In genomic region chr20:46118481-46119020, GRCh38 we compare ENCODE assay signal across 9 cellular contexts. TPM values are rescaled to one million over a fixed set of nuclear protein-coding genes. Genes with fewer than 3 reads are reported as not detected.
DNase-seq lines count a peak whose midpoint lies in the region; ATAC-seq and TF ChIP-seq lines count a peak whose summit lies in the region.
"Had no signal": no experiment of that assay in that cellular context is flagged by ENCODE, and none has a peak within 500 bp of the region (broad histone marks: within the 10 kb centered on the region; RNA-seq: fewer than 3 reads in every experiment).

No MANE protein-coding gene starts in this region.

- peaks cover 17% of the 10 kb centered on the region for H3K4me1 Mint-ChIP-seq in activated CD8-positive, alpha-beta T cell treated with anti-CD3 and anti-CD28 coated beads, Interleukin-2, amount 10 ng/mL, durations not matched to agents 7 days and 5 days (ENCODE audit: low read depth)

- H3K27ac ChIP-seq in left ventricle myocardium inferior (replicated peaks) = peak overlapping the region; percentile 88
- H3K27ac ChIP-seq: 22Rv1 had no signal

- H3K4me3 Mint-ChIP-seq in activated CD8-positive, alpha-beta T cell treated with anti-CD3 and anti-CD28 coated beads, Interleukin-2, amount 10 ng/mL, durations not matched to agents 7 days and 5 days = peak overlapping the region; percentile 79

- no peaks in the 10 kb centered on the region for H3K36me3 Mint-ChIP-seq in activated CD8-positive, alpha-beta T cell treated with anti-CD3 and anti-CD28 coated beads, Interleukin-2, amount 10 ng/mL, durations not matched to agents 7 days and 5 days (ENCODE audit: low read depth)

- H3K27ac Mint-ChIP-seq in activated CD8-positive, alpha-beta T cell treated with anti-CD3 and anti-CD28 coated beads, Interleukin-2, amount 10 ng/mL, durations not matched to agents 7 days and 5 days = no peak overlapping the region

- peaks cover 56% of the 10 kb centered on the region for H3K4me1 ChIP-seq in left ventricle myocardium inferior

- DNase-seq in DMS 273 (lab: John Stamatoyannopoulos, UW; ENCODE audit: unreplicated experiment) (peak; percentile 42), DMS 273 treated with DMSO at 0.1 percent for 48 hours (lab: John Stamatoyannopoulos, UW) (no peak), left ventricle myocardium inferior (peak; percentile 40), retinal pigment epithelial cell (ENCODE audit: low read depth) (no peak), DMS153 treated with DMSO at 0.1 percent for 48 hours (lab: John Stamatoyannopoulos, UW; ENCODE audit: unreplicated experiment) (no peak), SKM-1 treated with dmso at 0.1 percent for 144 hours (lab: John Stamatoyannopoulos, UW; ENCODE audit: unreplicated experiment) (no peak)
- DNase-seq in activated CD8-positive, alpha-beta T cell treated with anti-CD3 and anti-CD28 coated beads, Interleukin-2, amount 10 ng/mL, durations not matched to agents 7 days and 5 days = no peak

- H3K27me3 ChIP-seq in left ventricle myocardium inferior (ENCODE audit: low read depth) = no peaks in the 10 kb centered on the region

- H3K9me3 ChIP-seq in left ventricle myocardium inferior (replicated peaks) = no peaks in the 10 kb centered on the region

- POLR2A ChIA-PET in activated CD8-positive, alpha-beta T cell treated with anti-CD3 and anti-CD28 coated beads, Interleukin-2, amount 10 ng/mL, durations not matched to agents 7 days and 5 days (lab: Charles Lee) = no interaction called here

- ATAC-seq in HG02970 (IDR thresholded peaks at IDR 0.05; ENCODE audit: low FRiP score, unreplicated experiment) = peak; percentile 35
- ATAC-seq in activated CD8-positive, alpha-beta T cell treated with anti-CD3 and anti-CD28 coated beads, Interleukin-2, amount 10 ng/mL, durations not matched to agents 7 days and 5 days = peak; percentile 45

- H3K27me3 Mint-ChIP-seq in activated CD8-positive, alpha-beta T cell treated with anti-CD3 and anti-CD28 coated beads, Interleukin-2, amount 10 ng/mL, durations not matched to agents 7 days and 5 days (ENCODE audit: low read depth) = peaks cover 24% of the 10 kb centered on the region

- H3K4me3 ChIP-seq in left ventricle myocardium inferior (peak overlapping the region; percentile 75), retinal pigment epithelial cell (ENCODE audit: low read length) (peak overlapping the region; percentile 20)

- CTCF ChIA-PET in activated CD8-positive, alpha-beta T cell treated with anti-CD3 and anti-CD28 coated beads, Interleukin-2, amount 10 ng/mL, durations not matched to agents 7 days and 5 days (lab: Charles Lee) = interaction anchor here (2.3 kb wide), 1 partner anchor 14 kb away, joined by 10 read pairs; no protein-coding TSS in a partner anchor

- TF ChIP-seq CTCF in left ventricle myocardium inferior (IDR thresholded peaks at IDR 0.05; ENCODE audit: borderline replicate concordance) (no peak), retinal pigment epithelial cell (conservative IDR thresholded peaks at IDR 0.05; ENCODE audit: low read depth, low read length) (no peak)

- intact Hi-C loops in left ventricle myocardium inferior (cut with micrococcal nuclease) = no loop called here

- no peaks in the 10 kb centered on the region for H3K9me3 Mint-ChIP-seq in activated CD8-positive, alpha-beta T cell treated with anti-CD3 and anti-CD28 coated beads, Interleukin-2, amount 10 ng/mL, durations not matched to agents 7 days and 5 days (ENCODE audit: insufficient read depth)

- H3K36me3 ChIP-seq in left ventricle myocardium inferior = peaks cover 15% of the 10 kb centered on the region

RNA-seq across cellular contexts. Expression of gene CD40, which starts 0.4 kb away (rescaled TPM):
- 1 to 10 TPM in 1 of 2 experiments, under 1 TPM in 1; 0.94 to 1.0 TPM for total RNA-seq in activated CD8-positive, alpha-beta T cell treated with anti-CD3 and anti-CD28 coated beads, Interleukin-2, amount 10 ng/mL, durations not matched to agents 7 days and 5 days
- 6.8 TPM for total RNA-seq in left ventricle myocardium inferior

RNA-seq across cellular contexts. Expression of gene NCOA5, which starts 28.8 kb away (rescaled TPM):
- total RNA-seq in activated CD8-positive, alpha-beta T cell treated with anti-CD3 and anti-CD28 coated beads, Interleukin-2, amount 10 ng/mL, durations not matched to agents 7 days and 5 days = 10 to 100 TPM; 30.3 to 30.9 TPM
- 16.5 TPM for total RNA-seq in left ventricle myocardium inferior

Comparison
In these comparisons a context has a peak if more than half of its experiments do, and no peak if none do; other contexts are left out.
1. DNase-seq: peak in DMS 273 (single experiment) and left ventricle myocardium inferior (single experiment); none in DMS 273 treated with DMSO at 0.1 percent for 48 hours (single experiment), activated CD8-positive, alpha-beta T cell treated with anti-CD3 and anti-CD28 coated beads, Interleukin-2, amount 10 ng/mL, durations not matched to agents 7 days and 5 days (single experiment), retinal pigment epithelial cell (single experiment), DMS153 treated with DMSO at 0.1 percent for 48 hours (single experiment) and SKM-1 treated with dmso at 0.1 percent for 144 hours (single experiment).